ENCODE assay signal across 8 cellular contexts in genomic region chr11:3341298-3341697, GRCh38. TPM values are rescaled to one million over a fixed set of nuclear protein-coding genes. Genes with fewer than 3 reads are reported as not detected.
DNase-seq lines count a peak whose midpoint lies in the region; ATAC-seq and TF ChIP-seq lines count a peak whose summit lies in the region.

No MANE protein-coding gene starts in this region.

- no peaks in the 10 kb centered on the region for H3K4me1 ChIP-seq in cardiac muscle cell (ENCODE audit: low read depth)
- no peaks in the 10 kb centered on the region for H3K4me1 ChIP-seq in PC-9 (replicated peaks; ENCODE audit: insufficient read depth)
- H3K4me1 ChIP-seq in smooth muscle cell (ENCODE audit: low read depth): no peaks in the 10 kb centered on the region

- no peak overlapping the region for H3K4me3 ChIP-seq in cardiac muscle cell
- H3K4me3 ChIP-seq in PC-9: no peak overlapping the region
- H3K4me3 ChIP-seq in smooth muscle cell: no peak overlapping the region

- BruUV-seq in PC-9 (replicated peaks; lab: Mats Ljungman, UMichigan): no TSS peak

- H2AFZ ChIP-seq in PC-9 (no peak overlapping the region), smooth muscle cell (ENCODE audit: low read depth) (no peak overlapping the region)

- H3F3A ChIP-seq in PC-9 (ENCODE audit: insufficient read depth, low read depth) (no peaks in the 10 kb centered on the region), smooth muscle cell (ENCODE audit: low read depth) (no peaks in the 10 kb centered on the region)

- H3K79me2 ChIP-seq in PC-9 (ENCODE audit: low read depth) (no peaks in the 10 kb centered on the region), smooth muscle cell (ENCODE audit: low read depth) (no peaks in the 10 kb centered on the region)

- H3K9me3 ChIP-seq in cardiac muscle cell (ENCODE audit: low read depth): no peaks in the 10 kb centered on the region
- H3K9me3 ChIP-seq in PC-9 (ENCODE audit: insufficient read depth, low read depth): no peaks in the 10 kb centered on the region
- H3K9me3 ChIP-seq in smooth muscle cell (replicated peaks; ENCODE audit: low read depth): no peaks in the 10 kb centered on the region

- H3K27me3 ChIP-seq in cardiac muscle cell: no peaks in the 10 kb centered on the region
- H3K27me3 ChIP-seq in PC-9 (ENCODE audit: insufficient read depth, low read depth): peaks cover 16% of the 10 kb centered on the region
- no peaks in the 10 kb centered on the region for H3K27me3 ChIP-seq in smooth muscle cell (ENCODE audit: low read depth)

- 35% methylated on average over 10 of the region's 10 CpGs for WGBS in smooth muscle cell (ENCODE audit: low lambda C conversion rate)

- no peak overlapping the region for H3K9ac ChIP-seq in smooth muscle cell (ENCODE audit: low read depth)

- POLR2A ChIA-PET in PC-9 (lab: Charles Lee; ENCODE audit: unreplicated experiment): no interaction called here

- no peak for ATAC-seq in left cardiac atrium
- no peak for ATAC-seq in HG02981 (IDR thresholded peaks at IDR 0.05; ENCODE audit: unreplicated experiment)
- ATAC-seq in HG02970 (IDR thresholded peaks at IDR 0.05; ENCODE audit: low FRiP score, unreplicated experiment): no peak

- CTCF ChIA-PET in PC-9 (lab: Charles Lee): no interaction called here

- H3K4me2 ChIP-seq in PC-9 (no peak overlapping the region), smooth muscle cell (no peak overlapping the region)

- no peaks in the 10 kb centered on the region for H4K20me1 ChIP-seq in PC-9 (ENCODE audit: insufficient read depth)
- no peaks in the 10 kb centered on the region for H4K20me1 ChIP-seq in smooth muscle cell (ENCODE audit: low read depth)

- TF ChIP-seq CTCF in cardiac muscle cell (IDR thresholded peaks at IDR 0.05; ENCODE audit: low read depth, low read length) (peak; percentile 75), PC-9 (conservative IDR thresholded peaks at IDR 0.05) (peak; percentile 61), smooth muscle cell (IDR thresholded peaks at IDR 0.05; ENCODE audit: borderline replicate concordance, insufficient read depth, poor library complexity, severe bottlenecking) (peak; percentile 57)

- H3K27ac ChIP-seq in cardiac muscle cell: no peak overlapping the region
- no peak overlapping the region for H3K27ac ChIP-seq in PC-9
- H3K27ac ChIP-seq in smooth muscle cell (ENCODE audit: low read depth): no peak overlapping the region

- no peaks in the 10 kb centered on the region for H3K9me2 ChIP-seq in PC-9 (ENCODE audit: insufficient read depth)

- intact Hi-C loops in cardiac septum (cut with DNase I) (loop anchor here (10.0 kb wide), 1 partner anchor 74 kb away; no protein-coding TSS in a partner anchor), PC-9 (cut with micrococcal nuclease; ENCODE audit: unreplicated experiment) (no loop called here), left cardiac atrium (cut with DNase I) (no loop called here)

- H3K36me3 ChIP-seq in cardiac muscle cell (no peaks in the 10 kb centered on the region), PC-9 (ENCODE audit: low read depth) (no peaks in the 10 kb centered on the region), smooth muscle cell (ENCODE audit: low read depth) (no peaks in the 10 kb centered on the region)

- peak; percentile 41 to 72 for DNase-seq in cardiac muscle cell (ENCODE audit: low read depth in 1 of 2, low spot score in 1 of 2)
- no peak for DNase-seq in cardiac septum (ENCODE audit: low spot score)
- no peak for DNase-seq in PC-9
- DNase-seq in activated T-helper 9 cell treated with anti-CD3 and anti-CD28 coated beads, Interleukin-2, amount 50 U/mL, for 16 hours (ENCODE audit: low read depth): peak; percentile 42
- peak; percentile 53 for DNase-seq in left cardiac atrium
- no peak for DNase-seq in smooth muscle cell (lab: John Stamatoyannopoulos, UW; ENCODE audit: unreplicated experiment)

RNA-seq across cellular contexts. Expression of gene ZNF195, which starts 37.6 kb away (rescaled TPM):
- 20.2 and 35.5 TPM in 2 replicates for total RNA-seq in cardiac muscle cell
- polyA plus RNA-seq in cardiac muscle cell: 35.1 TPM in 2 replicates
- total RNA-seq in cardiac septum: 8.2 TPM
- total RNA-seq in PC-9 (2021): 11.4 and 13.4 TPM in 2 replicates
- total RNA-seq in left cardiac atrium: 10 to 100 TPM; 10.8 to 13.2 TPM
- 22.0 and 35.2 TPM in 2 replicates for total RNA-seq in smooth muscle cell
- 12.0 and 18.0 TPM in 2 replicates for polyA plus RNA-seq in smooth muscle cell

Comparison
In these comparisons a context has a peak if more than half of its experiments do, and no peak if none do; other contexts are left out.
1. DNase-seq: peak in cardiac muscle cell (2 of 2), activated T-helper 9 cell treated with anti-CD3 and anti-CD28 coated beads, Interleukin-2, amount 50 U/mL, for 16 hours (single experiment) and left cardiac atrium (single experiment); none in cardiac septum (single experiment), PC-9 (0 of 2) and smooth muscle cell (single experiment).
2. Peak in every context shown above with its lines, with median percentiles within 50 percentile points of each other: CTCF ChIP-seq.